Comparison of ENCODE assay signal across 9 cellular contexts in genomic region chr14:103259801-103260628, GRCh38.
DNase-seq lines count a peak whose midpoint lies in the region; ATAC-seq, FAIRE-seq and TF ChIP-seq lines count a peak whose summit lies in the region.
"Had no signal": no experiment of that assay in that cellular context is flagged by ENCODE, and none has a peak within 500 bp of the region (broad histone marks: within the 10 kb centered on the region; RNA-seq: fewer than 3 reads in every experiment).

No MANE protein-coding gene starts in this region.

- H2AFZ ChIP-seq in GM12878 (ENCODE audit: control insufficient read depth, low read depth, low read length), result no peak overlapping the region

- FAIRE-seq in GM12878 (lab: Jason Lieb, UNC), result no peak

- no peaks in the 10 kb centered on the region for H3K27me3 ChIP-seq in GM12878 (replicated peaks in 1 of 2; ENCODE audit: control insufficient read depth in 2 of 2, insufficient read depth in 2 of 2, low read length in 1 of 2)
- no peaks in the 10 kb centered on the region for H3K27me3 ChIP-seq in liver (ENCODE audit: control insufficient read depth in 4 of 4, insufficient read depth in 4 of 4, low read length in 3 of 4)
- H3K27me3 ChIP-seq in upper lobe of left lung, result no peaks in the 10 kb centered on the region

- 0 out of 2 replicates have a peak overlapping the region, but pooled peaks have one; percentile 31 for H3K4me2 ChIP-seq in GM12878 (ENCODE audit: control insufficient read depth, insufficient read depth)

- intact Hi-C loops in GM12878 (cut with micrococcal nuclease; ENCODE audit: unreplicated experiment), result no loop called here

- H3K9me3 ChIP-seq in GM12878 (replicated peaks; ENCODE audit: control insufficient read depth, insufficient read depth, low read length) (no peaks in the 10 kb centered on the region; the same call in 1 of the 3 replicates), liver (ENCODE audit: control insufficient read depth in 4 of 4, low read length in 3 of 4) (peaks cover 0 to 3% (median 0%) of the 10 kb centered on the region in 4 donors), upper lobe of left lung (no peaks in the 10 kb centered on the region)

- peaks cover 33% of the 10 kb centered on the region for H3K27me3 Mint-ChIP-seq in activated T-cell treated with anti-CD3 and anti-CD28 coated beads, Interleukin-2, amount 50 U/mL, for 24 hours

- H3K27ac Mint-ChIP-seq in activated T-cell treated with anti-CD3 and anti-CD28 coated beads, Interleukin-2, amount 50 U/mL, for 24 hours, result no peak overlapping the region

- in situ Hi-C loops in GM12878 (cut with MboI), result no loop called here

- RAD21 ChIA-PET in GM12878 (lab: Charles Lee; ENCODE audit: unreplicated experiment), result no interaction called here

- SMC1A ChIA-PET in GM12878 (lab: Charles Lee; ENCODE audit: uncharacterized antibody, unreplicated experiment), result no interaction called here

- peaks cover 9% of the 10 kb centered on the region for H3K4me1 Mint-ChIP-seq in activated T-cell treated with anti-CD3 and anti-CD28 coated beads, Interleukin-2, amount 50 U/mL, for 24 hours (ENCODE audit: low read depth)

- DNase-seq in activated T-cell treated with anti-CD3 and anti-CD28 coated beads, Interleukin-2, amount 50 U/mL, for 24 hours, result no peak
- no peak for DNase-seq in activated T-cell treated with anti-CD3 and anti-CD28 coated beads, Interleukin-2, amount 50 U/mL, for 1 hour
- DNase-seq in GM12878 (ENCODE audit: low read depth, low spot score), result no peak
- peak in 1 of 2 donors; percentile 84 for DNase-seq in upper lobe of left lung
- no peak for DNase-seq in NCI-H1694 (lab: John Stamatoyannopoulos, UW)
- no peak for DNase-seq in stimulated activated CD8-positive, alpha-beta memory T cell treated with anti-CD3 and anti-CD28 coated beads, Interleukin-4, amount 100 ng/mL, for 48 hours
- DNase-seq: islet precursor cell had no signal

- no TSS peak for BruUV-seq in GM12878 (replicated peaks; lab: Mats Ljungman, UMichigan)

- H3K4me1 ChIP-seq in GM12878 (ENCODE audit: control insufficient read depth, insufficient read depth, low read length), result peaks cover 4% of the 10 kb centered on the region
- peaks cover 3 to 23% (median 7%) of the 10 kb centered on the region in 4 donors for H3K4me1 ChIP-seq in liver (ENCODE audit: control insufficient read depth in 4 of 4, insufficient read depth in 4 of 4, low read length in 3 of 4)
- peaks cover 0 to 11% (median 5%) of the 10 kb centered on the region in 4 donors for H3K4me1 ChIP-seq in upper lobe of left lung

- ATAC-seq in GM12878, result no peak
- peak; percentile 28 to 71 for ATAC-seq in upper lobe of left lung (ENCODE audit: low FRiP score in 2 of 2)
- ATAC-seq in GM21423 (IDR thresholded peaks at IDR 0.05; ENCODE audit: unreplicated experiment), result no peak

- H3K9ac ChIP-seq in GM12878 (ENCODE audit: control insufficient read depth, insufficient read depth, low read length) (no peak overlapping the region), liver (ENCODE audit: low read depth in 1 of 2, low read length in 2 of 2) (peak overlapping the region; percentile 50 to 96)

- no peak for TF ChIP-seq CTCF in GM12878 (IDR thresholded peaks at IDR 0.05 in 2 of 3, conservative IDR thresholded peaks at IDR 0.05 in 1 of 3; ENCODE audit: control insufficient read depth in 2 of 3, extremely low read depth in 1 of 3, insufficient read depth in 1 of 3, low read depth in 3 of 3, low read length in 3 of 3)
- TF ChIP-seq CTCF in liver (IDR thresholded peaks at IDR 0.05; ENCODE audit: low read depth, low read length, missing input control), result no peak
- TF ChIP-seq CTCF in upper lobe of left lung (IDR thresholded peaks at IDR 0.05), result no peak

- no peaks in the 10 kb centered on the region for H3K79me2 ChIP-seq in GM12878 (ENCODE audit: control insufficient read depth, insufficient read depth, low read length)

- POLR2A ChIA-PET in GM12878 (lab: Charles Lee), result interaction anchor here (0.7 kb wide), 1 partner anchor 49 kb away, joined by 3 read pairs; no protein-coding TSS in a partner anchor

- no peak for TF ChIP-seq EP300 in GM12878 (IDR thresholded peaks at IDR 0.05; ENCODE audit: borderline replicate concordance in 1 of 2, control insufficient read depth in 1 of 2, low read depth in 2 of 2, low read length in 2 of 2)
- no peak for TF ChIP-seq EP300 in upper lobe of left lung (IDR thresholded peaks at IDR 0.05)

- TF ChIP-seq RAD21 in GM12878 (IDR thresholded peaks at IDR 0.05; ENCODE audit: insufficient read depth, low read depth, low read length) (no peak), liver (IDR thresholded peaks at IDR 0.05) (no peak)

- H4K20me1 ChIP-seq in GM12878 (ENCODE audit: control insufficient read depth, insufficient read depth), result no peaks in the 10 kb centered on the region

- 74% methylated on average over 18 of the region's 19 CpGs for WGBS in GM12878 (ENCODE audit: insufficient coverage, insufficient replicate concordance, low lambda C conversion rate, missing lambda C conversion rate)
- WGBS in liver, result 31% methylated on average over 19 of the region's 19 CpGs
- 51 to 54% methylated on average over 18 to 19 of the region's 19 CpGs for WGBS in upper lobe of left lung, 2 donors

- H3K9me3 Mint-ChIP-seq in activated T-cell treated with anti-CD3 and anti-CD28 coated beads, Interleukin-2, amount 50 U/mL, for 24 hours, result no peaks in the 10 kb centered on the region

- no peaks in the 10 kb centered on the region for H3K36me3 Mint-ChIP-seq in activated T-cell treated with anti-CD3 and anti-CD28 coated beads, Interleukin-2, amount 50 U/mL, for 24 hours (ENCODE audit: low read depth)

- TF ChIP-seq POLR2A in GM12878 (IDR thresholded peaks at IDR 0.05; ENCODE audit: low read depth, low read length), result no peak
- TF ChIP-seq POLR2A in upper lobe of left lung (IDR thresholded peaks at IDR 0.05), result no peak

- H3K27ac ChIP-seq in GM12878 (ENCODE audit: control insufficient read depth, insufficient read depth) (no peak overlapping the region), liver (ENCODE audit: low read depth in 1 of 2, low read length in 2 of 2) (peak overlapping the region; percentile 92 to 99), upper lobe of left lung (peak overlapping the region; percentile 60 to 86 (median 74))

- H3K4me3 Mint-ChIP-seq in activated T-cell treated with anti-CD3 and anti-CD28 coated beads, Interleukin-2, amount 50 U/mL, for 24 hours, result peak overlapping the region; percentile 34

- no peaks in the 10 kb centered on the region for H3K36me3 ChIP-seq in GM12878 (ENCODE audit: control insufficient read depth in 2 of 2, insufficient read depth in 2 of 2, low read length in 1 of 2)
- no peaks in the 10 kb centered on the region for H3K36me3 ChIP-seq in liver (ENCODE audit: control insufficient read depth in 4 of 4, insufficient read depth in 3 of 4, low read depth in 1 of 4, low read length in 3 of 4)
- H3K36me3 ChIP-seq in upper lobe of left lung, result no peaks in the 10 kb centered on the region

- H3K4me3 ChIP-seq in GM12878 (no peak overlapping the region), liver (ENCODE audit: low read depth in 1 of 3, low read length in 3 of 3) (peak overlapping the region; percentile 58 to 64 (median 62)), upper lobe of left lung (peak overlapping the region in 3 of 4 donors; percentile 44 to 49 (median 48))

- CTCF ChIA-PET in GM12878 (lab: Yijun Ruan, JAX), result interaction anchor here (0.7 to 1.8 kb wide), 2 partner anchors 31 to 155 kb away, joined by 5 read pairs; no protein-coding TSS in a partner anchor

TF ChIP-seq in GM12878, 131 proteins besides CTCF, POLR2A, EP300 and RAD21 (continues in another document):
- no peak for TF ChIP-seq ZBTB33 (IDR thresholded peaks at IDR 0.05)
- no peak for TF ChIP-seq ATF3 (IDR thresholded peaks at IDR 0.05; ENCODE audit: borderline replicate concordance, extremely low read depth, low read depth, low read length)
- TF ChIP-seq WRNIP1 (IDR thresholded peaks at IDR 0.05; ENCODE audit: borderline replicate concordance, low read depth, low read length), result no peak

TF ChIP-seq in liver, 16 proteins besides CTCF, POLR2A, EP300 and RAD21:
- TF ChIP-seq MAX (IDR thresholded peaks at IDR 0.05) (peak; percentile 50), RXRA (IDR thresholded peaks at IDR 0.05) (peak; percentile 49 to 65), JUND (IDR thresholded peaks at IDR 0.05) (no peak)

Comparison
In these comparisons a context has a peak if more than half of its experiments do, and no peak if none do; other contexts are left out.
1. ATAC-seq: peak in upper lobe of left lung (2 of 2); none in GM12878 (single experiment) and GM21423 (single experiment).